ENCODE assay signal across 1 cellular context in the genomic region with DNA sequence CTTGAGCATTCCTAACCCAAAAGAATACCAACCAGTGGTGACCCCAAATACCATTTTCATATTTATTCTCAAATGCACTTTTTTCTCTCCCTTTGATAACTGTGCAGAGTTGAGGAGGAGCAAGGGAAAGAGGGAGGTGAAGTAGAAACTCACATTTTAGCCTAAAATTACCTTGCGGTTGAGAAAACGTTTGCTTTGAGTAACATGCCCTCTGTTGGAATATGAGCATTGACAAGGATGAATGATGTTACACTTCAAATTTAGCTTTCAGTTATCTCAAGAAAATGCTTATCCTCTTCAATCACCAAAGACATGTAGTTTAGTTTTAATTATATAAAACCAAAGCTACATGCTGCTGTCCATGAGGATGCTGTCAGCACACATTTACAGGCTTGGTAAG.
A peak's percentile ranks its signal among the peaks of the same experiment; 100 is the strongest.
TF ChIP-seq lines count a peak whose summit lies in the region.

No MANE protein-coding gene starts in this region.

TF ChIP-seq in GM12878, 131 proteins besides CTCF, POLR2A, EP300 and RAD21:
- TF ChIP-seq IKZF1 (conservative IDR thresholded peaks at IDR 0.05) (no peak), RUNX3 (IDR thresholded peaks at IDR 0.05; ENCODE audit: low read length) (peak; percentile 71), CBFB (IDR thresholded peaks at IDR 0.05; ENCODE audit: low read depth) (peak; percentile 61; the same call in 1 of the 2 replicates), SMC3 (IDR thresholded peaks at IDR 0.05; ENCODE audit: borderline replicate concordance, low read length) (peak; percentile 21), ZBTB33 (IDR thresholded peaks at IDR 0.05) (no peak)
